Comparison of ENCODE assay signal across 1 cellular context in genomic region chr2:131419447-131419846, GRCh38.
TF ChIP-seq lines count a peak whose summit lies in the region.

No MANE protein-coding gene starts in this region.

TF ChIP-seq in GM23338, 12 proteins besides CTCF, POLR2A, EP300 and RAD21:
- no peak for TF ChIP-seq ZNF462 (CRISPR knock-in tag; IDR thresholded peaks at IDR 0.05)
- TF ChIP-seq EZH2 (IDR thresholded peaks at IDR 0.05; ENCODE audit: low read depth, unreplicated experiment) = no peak
- 0 out of 2 replicates have a peak, but pooled peaks have one; percentile 33 for TF ChIP-seq CREB1 (CRISPR knock-in tag; IDR thresholded peaks at IDR 0.05; ENCODE audit: low read depth)
